In genomic region chr6:157020398-157021266, GRCh38 we compare ENCODE assay signal across 8 cellular contexts.
DNase-seq lines count a peak whose midpoint lies in the region; ATAC-seq and FAIRE-seq lines count a peak whose summit lies in the region.

No MANE protein-coding gene starts in this region.

- peak; percentile 35 for FAIRE-seq in endometrium (lab: Jason Lieb, UNC)

- peak overlapping the region; percentile 73 for H3K4me3 ChIP-seq in mononuclear cell (ENCODE audit: low read length)

- H3K27me3 ChIP-seq in mononuclear cell (ENCODE audit: insufficient read depth, low read length) = no peaks in the 10 kb centered on the region

- DNase-seq in ACHN (peak; percentile 51), NCI-H2171 treated with DMSO at 0.1 percent for 48 hours (lab: John Stamatoyannopoulos, UW) (peak; percentile 57)
- DNase-seq in activated CD4-positive, alpha-beta T cell treated with anti-CD3 and anti-CD28 coated beads for 48 hours = peak; percentile 76
- DNase-seq in stimulated activated naive CD4-positive, alpha-beta T cell (lab: John Stamatoyannopoulos, UW) = peak in 4 of 6 experiments; percentile 42 to 53 (median 50)

- peaks cover 27% of the 10 kb centered on the region for H3K4me1 ChIP-seq in mononuclear cell (ENCODE audit: insufficient read depth, low read length)

- no peaks in the 10 kb centered on the region for H3K9me3 ChIP-seq in mononuclear cell (ENCODE audit: low read depth, low read length)

- ATAC-seq in GM18502 (IDR thresholded peaks at IDR 0.05; ENCODE audit: poor library complexity, unreplicated experiment) (peak; percentile 38), HG02943 (IDR thresholded peaks at IDR 0.05; ENCODE audit: low read depth, unreplicated experiment) (peak; percentile 49)

- in situ Hi-C loops in ACHN (cut with HindIII; ENCODE audit: low pct_ligation_motif_present, low pct_unique_long_range_greater_than_20kb, low sequenced_read_pairs) = no loop called here

Comparison
In these comparisons a context has a peak if more than half of its experiments do, and no peak if none do; other contexts are left out.
1. Peak in every context shown above with its lines: DNase-seq, ATAC-seq and H3K4me3 ChIP-seq.